Comparison of ENCODE assay signal across 20 cellular contexts in the genomic region with DNA sequence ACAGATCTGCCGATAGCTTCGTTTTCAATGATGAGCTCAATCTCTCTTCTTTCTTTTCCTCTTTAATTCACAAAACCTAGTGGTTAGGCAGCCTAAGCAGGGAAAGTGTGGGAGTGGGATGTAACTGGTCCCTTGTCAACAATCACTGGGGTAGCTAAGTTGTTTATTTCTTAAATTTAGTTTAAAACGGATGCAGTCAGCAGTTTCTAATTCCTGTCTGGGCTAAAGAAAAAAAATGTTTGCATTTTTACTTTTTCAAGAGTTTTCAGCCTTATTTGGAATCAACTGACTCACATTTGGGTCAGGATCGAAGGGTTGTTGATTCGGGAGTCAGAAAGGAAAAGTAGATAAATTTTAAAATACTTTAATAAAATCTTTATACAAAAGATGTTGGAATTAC.
DNase-seq lines count a peak whose midpoint lies in the region; ATAC-seq, FAIRE-seq and TF ChIP-seq lines count a peak whose summit lies in the region.
"Had no signal": no experiment of that assay in that cellular context is flagged by ENCODE, and none has a peak within 500 bp of the region (broad histone marks: within the 10 kb centered on the region; RNA-seq: fewer than 3 reads in every experiment).

No MANE protein-coding gene starts in this region.

- no peak overlapping the region for H3K27ac ChIP-seq in A549
- H3K27ac ChIP-seq in IMR-90 (ENCODE audit: insufficient read depth, low read length) = no peak overlapping the region

- peaks cover 2% of the 10 kb centered on the region; the same call in 1 of the 2 replicates for H3K27me3 ChIP-seq in IMR-90 (ENCODE audit: control insufficient read depth, insufficient read depth, low read length)
- H3K27me3 ChIP-seq: BE2C had no signal

- intact Hi-C loops in IMR-90 (cut with micrococcal nuclease) = no loop called here

- H2AFZ ChIP-seq in IMR-90 (replicated peaks; ENCODE audit: low read length, poor library complexity) = no peak overlapping the region

- TF ChIP-seq POLR2A in A549 (IDR thresholded peaks at IDR 0.05; ENCODE audit: low read length) = no peak
- no peak for TF ChIP-seq POLR2A in IMR-90 (IDR thresholded peaks at IDR 0.05; ENCODE audit: low read depth, low read length)

- H3K4me1 Mint-ChIP-seq in T-helper 17 cell = no peaks in the 10 kb centered on the region
- H3K4me1 Mint-ChIP-seq in glutamatergic neuron (ENCODE audit: low read depth, unreplicated experiment) = peaks cover 22% of the 10 kb centered on the region
- peaks cover 27% of the 10 kb centered on the region for H3K4me1 Mint-ChIP-seq in WTC11
- H3K4me1 Mint-ChIP-seq: CD4-positive, CD25-positive, alpha-beta regulatory T cell; CD8-positive, alpha-beta memory T cell had no signal

- H3K4me2 ChIP-seq in A549 (no peak overlapping the region), IMR-90 (ENCODE audit: low read depth, low read length) (peak overlapping the region; percentile 47; the same call in 1 of the 2 replicates)

- no peak overlapping the region for H3K56ac ChIP-seq in IMR-90 (ENCODE audit: extremely low read depth, insufficient read depth, low read length)

- no peak overlapping the region for H2BK120ac ChIP-seq in IMR-90 (ENCODE audit: low read depth, low read length)

- DNase-seq in A549 (ENCODE audit: low read depth in 1 of 2, low spot score in 1 of 2) = no peak
- DNase-seq in IMR-90 = no peak
- no peak for DNase-seq in T-helper 17 cell
- no peak for DNase-seq in glutamatergic neuron
- DNase-seq in WTC11 (ENCODE audit: low spot score) = no peak
- DNase-seq in dermis blood vessel endothelial cell = no peak
- no peak for DNase-seq in iPS-NIHi11 (ENCODE audit: low spot score)
- DNase-seq: 8988T; BE2C; C1 segment of cervical spinal cord; CD4-positive, CD25-positive, alpha-beta regulatory T cell; CD8-positive, alpha-beta memory T cell; COR-L47; DMS 273 treated with DMSO at 0.1 percent for 48 hours; GOT3; H9 had no signal

- whole genome bisulfite sequencing in A549 (ENCODE audit: missing lambda C conversion rate) = 69% methylated on average over 5 of the region's 5 CpGs
- no CpG with 5 or more reads among the region's 5 CpGs for WGBS in IMR-90 (ENCODE audit: extremely low coverage in 2 of 2, insufficient read length in 1 of 2), 2 experiments

- H3K9me3 Mint-ChIP-seq in glutamatergic neuron (ENCODE audit: unreplicated experiment) = no peaks in the 10 kb centered on the region
- H3K9me3 Mint-ChIP-seq in WTC11 = no peaks in the 10 kb centered on the region
- H3K9me3 Mint-ChIP-seq: CD4-positive, CD25-positive, alpha-beta regulatory T cell; H9 had no signal

- H3K36me3 Mint-ChIP-seq in T-helper 17 cell (ENCODE audit: low read depth) (no peaks in the 10 kb centered on the region), glutamatergic neuron (ENCODE audit: unreplicated experiment) (no peaks in the 10 kb centered on the region), WTC11 (no peaks in the 10 kb centered on the region)
- H3K36me3 Mint-ChIP-seq: CD4-positive, CD25-positive, alpha-beta regulatory T cell; CD8-positive, alpha-beta memory T cell had no signal

- H3K9ac ChIP-seq in IMR-90 (ENCODE audit: low read depth, low read length) = no peak overlapping the region

- no peak overlapping the region for H3K4ac ChIP-seq in IMR-90 (ENCODE audit: low read depth, low read length)

- H3K14ac ChIP-seq in IMR-90 (replicated peaks; ENCODE audit: low read depth, low read length) = no peak overlapping the region

- H4K5ac ChIP-seq in IMR-90 (ENCODE audit: low read depth, low read length) = no peak overlapping the region

- no peak for FAIRE-seq in A549 (lab: Jason Lieb, UNC)
- FAIRE-seq: G401.6, GM12891, GM19239 had no signal

- H4K91ac ChIP-seq in IMR-90 (ENCODE audit: insufficient read depth, low read depth, low read length) = no peak overlapping the region

- H2BK5ac ChIP-seq in IMR-90 (ENCODE audit: low read depth, low read length, poor library complexity, severe bottlenecking) = no peak overlapping the region

- H3K4me1 ChIP-seq in A549 (no peaks in the 10 kb centered on the region), IMR-90 (ENCODE audit: control insufficient read depth, insufficient read depth, low read length) (no peaks in the 10 kb centered on the region; the same call in 1 of the 2 replicates)
- H3K4me1 ChIP-seq: BE2C had no signal

- in situ Hi-C loops in IMR-90 (cut with MboI; ENCODE audit: low sequenced_read_pairs) = no loop called here

- BruUV-seq in IMR-90 (replicated peaks; lab: Mats Ljungman, UMichigan) = no TSS peak

- H3K79me1 ChIP-seq in IMR-90 (ENCODE audit: low read depth in 1 of 2, low read length in 2 of 2) = no peaks in the 10 kb centered on the region

- TF ChIP-seq RAD21 in A549 (conservative IDR thresholded peaks at IDR 0.05 in 1 of 2, IDR thresholded peaks at IDR 0.05 in 1 of 2) = no peak
- TF ChIP-seq RAD21 in IMR-90 (IDR thresholded peaks at IDR 0.05; ENCODE audit: low read length) = no peak

- H3K36me3 ChIP-seq in IMR-90 (ENCODE audit: control insufficient read depth, insufficient read depth, low read length) = no peaks in the 10 kb centered on the region
- H3K36me3 ChIP-seq: BE2C had no signal

- no peak overlapping the region for H3K18ac ChIP-seq in IMR-90 (ENCODE audit: low read depth, low read length)

- no peak overlapping the region for H2AK9ac ChIP-seq in IMR-90 (replicated peaks; ENCODE audit: low read depth, low read length, poor library complexity)

- H3K9me1 ChIP-seq in IMR-90 (ENCODE audit: insufficient read depth, low read length) = no peaks in the 10 kb centered on the region

- POLR2A ChIA-PET in A549 (lab: Yijun Ruan, JAX) = no interaction called here
- POLR2A ChIA-PET in IMR-90 (lab: Charles Lee; ENCODE audit: unreplicated experiment) = no interaction called here
- POLR2A ChIA-PET in WTC11 (lab: Charles Lee) = no interaction called here

- TF ChIP-seq CTCF in A549 (IDR thresholded peaks at IDR 0.05) = no peak
- TF ChIP-seq CTCF in IMR-90 (conservative IDR thresholded peaks at IDR 0.05; ENCODE audit: low read depth, low read length) = no peak
- no peak for TF ChIP-seq CTCF in glutamatergic neuron (IDR thresholded peaks at IDR 0.05; ENCODE audit: partially characterized antibody, unreplicated experiment)
- no peak for TF ChIP-seq CTCF in WTC11 (IDR thresholded peaks at IDR 0.05)

- no peaks in the 10 kb centered on the region for H4K20me1 ChIP-seq in IMR-90 (ENCODE audit: insufficient read depth, low read length)

- H3K23ac ChIP-seq in IMR-90 (ENCODE audit: low read depth, low read length) = no peak overlapping the region

- H3K9me3 ChIP-seq in A549 (no peaks in the 10 kb centered on the region), IMR-90 (ENCODE audit: control insufficient read depth, insufficient read depth, low read length) (no peaks in the 10 kb centered on the region), T-helper 17 cell (ENCODE audit: control insufficient read depth, low read length, poor library complexity, severe bottlenecking) (no peaks in the 10 kb centered on the region)
- H3K9me3 ChIP-seq: BE2C had no signal

- H3K27ac Mint-ChIP-seq in T-helper 17 cell = peak overlapping the region; percentile 46
- H3K27ac Mint-ChIP-seq in glutamatergic neuron (ENCODE audit: unreplicated experiment) = peak overlapping the region; percentile 83
- H3K27ac Mint-ChIP-seq in WTC11 = no peak overlapping the region
- H3K27ac Mint-ChIP-seq: CD4-positive, CD25-positive, alpha-beta regulatory T cell; CD8-positive, alpha-beta memory T cell; H9 had no signal

- CTCF ChIA-PET in A549 (lab: Yijun Ruan, JAX) = no interaction called here
- CTCF ChIA-PET in IMR-90 (lab: Yijun Ruan, JAX) = interaction anchor here (1.4 kb wide), 1 partner anchor 12 kb away, joined by 6 read pairs; no protein-coding TSS in a partner anchor
- CTCF ChIA-PET in WTC11 (lab: Charles Lee) = interaction anchor here (1.4 kb wide), 1 partner anchor 179 kb away, joined by 3 read pairs; no protein-coding TSS in a partner anchor

- H3K4me3 Mint-ChIP-seq in T-helper 17 cell = no peak overlapping the region
- no peak overlapping the region for H3K4me3 Mint-ChIP-seq in glutamatergic neuron (ENCODE audit: unreplicated experiment)
- H3K4me3 Mint-ChIP-seq in WTC11 = no peak overlapping the region
- H3K4me3 Mint-ChIP-seq: CD4-positive, CD25-positive, alpha-beta regulatory T cell; CD8-positive, alpha-beta memory T cell; H9 had no signal

- H4K8ac ChIP-seq in IMR-90 (ENCODE audit: low read depth in 2 of 2, low read length in 2 of 2) = no peak overlapping the region

- no peak overlapping the region for H3K4me3 ChIP-seq in A549
- H3K4me3 ChIP-seq in IMR-90 (ENCODE audit: insufficient read depth, low read depth, low read length) = no peak overlapping the region

- no peak overlapping the region for H2BK20ac ChIP-seq in IMR-90 (ENCODE audit: low read depth, low read length)

- TF ChIP-seq EP300 in A549 (IDR thresholded peaks at IDR 0.05) = no peak

- no peak overlapping the region for H2AK5ac ChIP-seq in IMR-90 (ENCODE audit: low read depth, low read length)

- dilution Hi-C loops in IMR-90 (cut with HindIII; ENCODE audit: low sequenced_read_pairs, unreplicated experiment) = no loop called here

- no peak for ATAC-seq in A549
- ATAC-seq in IMR-90 (ENCODE audit: low read depth) = no peak
- no peak for ATAC-seq in T-helper 17 cell
- ATAC-seq in WTC11 = no peak
- no peak for ATAC-seq in HG02571 (IDR thresholded peaks at IDR 0.05; ENCODE audit: unreplicated experiment)

- H3K27me3 Mint-ChIP-seq in T-helper 17 cell = peaks cover 43% of the 10 kb centered on the region
- no peaks in the 10 kb centered on the region for H3K27me3 Mint-ChIP-seq in glutamatergic neuron (ENCODE audit: unreplicated experiment)
- no peaks in the 10 kb centered on the region for H3K27me3 Mint-ChIP-seq in WTC11 (ENCODE audit: low read depth)

- H2BK15ac ChIP-seq in IMR-90 (ENCODE audit: low read depth, low read length) = no peak overlapping the region

TF ChIP-seq in A549, 52 proteins besides CTCF, POLR2A, EP300 and RAD21:
- no peak for TF ChIP-seq NR3C1 (IDR thresholded peaks at IDR 0.05)
- peak; percentile 48 for TF ChIP-seq MAFK (IDR thresholded peaks at IDR 0.05; ENCODE audit: partially characterized antibody)
- no peak for TF ChIP-seq RNF2 (IDR thresholded peaks at IDR 0.05; ENCODE audit: borderline replicate concordance, low read depth)

TF ChIP-seq in IMR-90, 13 proteins besides CTCF, POLR2A, EP300 and RAD21 (continues in another document):
- peak; percentile 55; the same call in 1 of the 2 replicates for TF ChIP-seq MAFK (IDR thresholded peaks at IDR 0.05; ENCODE audit: low read depth, low read length)

TF ChIP-seq in WTC11, 78 proteins besides CTCF, POLR2A, EP300 and RAD21:
- TF ChIP-seq TEAD4 (CRISPR knock-in tag; IDR thresholded peaks at IDR 0.05) = no peak
TF ChIP-seq in WTC11: peak in this region for 0.
